In the genomic region with DNA sequence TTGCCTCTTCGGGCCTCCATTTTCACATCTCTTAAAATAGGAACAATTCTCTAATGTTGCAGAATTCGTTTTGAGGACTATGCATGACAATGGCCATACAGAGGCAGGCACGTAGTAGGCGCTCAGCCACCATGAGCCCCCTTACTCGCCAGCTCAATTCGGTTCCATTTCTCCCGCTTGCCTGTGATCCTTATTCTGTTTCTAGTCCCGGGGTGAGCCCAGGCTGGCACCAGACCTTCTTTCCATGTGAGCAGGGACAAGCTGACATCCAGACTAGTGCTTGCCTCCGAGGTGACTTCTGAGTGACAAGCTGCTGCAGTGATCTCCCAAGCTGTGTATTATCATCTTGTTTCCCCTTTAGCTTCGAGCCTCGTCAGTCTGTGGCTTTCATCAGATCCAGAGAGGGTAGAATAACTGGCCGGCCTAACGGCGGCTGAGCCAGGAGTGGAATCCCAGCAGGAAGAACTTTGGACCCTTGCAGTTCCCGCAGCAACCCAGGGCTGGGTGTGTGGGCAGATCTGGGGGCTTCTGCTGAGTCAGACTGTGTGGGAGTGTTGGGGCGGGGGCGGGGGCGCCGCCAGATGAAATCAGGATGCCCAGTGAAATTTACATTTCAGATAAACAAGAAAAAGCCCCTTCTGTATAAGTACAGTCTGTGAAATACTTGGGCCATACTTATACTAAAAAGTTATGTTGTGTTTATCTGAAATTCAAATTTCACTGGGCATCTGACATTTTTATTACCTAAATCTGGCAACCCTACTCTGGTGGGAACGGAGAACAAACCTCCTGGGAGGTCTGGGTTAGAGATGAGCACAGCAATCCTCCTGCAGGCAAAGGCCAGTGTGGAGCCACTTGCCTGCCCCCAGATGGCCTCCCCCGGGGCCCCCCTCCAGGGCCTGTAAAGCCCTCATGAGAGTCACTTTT, we compare ENCODE assay signal across 17 cellular contexts. TPM values are rescaled to one million over a fixed set of nuclear protein-coding genes. Genes with fewer than 3 reads are reported as not detected.
DNase-seq lines count a peak whose midpoint lies in the region; ATAC-seq and TF ChIP-seq lines count a peak whose summit lies in the region.
"Had no signal": no experiment of that assay in that cellular context is flagged by ENCODE, and none has a peak within 500 bp of the region (broad histone marks: within the 10 kb centered on the region; RNA-seq: fewer than 3 reads in every experiment).

No MANE protein-coding gene starts in this region.

- H3K36me3 ChIP-seq in right atrium auricular region: no peaks in the 10 kb centered on the region
- H3K36me3 ChIP-seq in upper lobe of right lung: no peaks in the 10 kb centered on the region
- H3K36me3 ChIP-seq: left lung had no signal

- DNase-seq in Right ventricle myocardium superior: no peak
- no peak for DNase-seq in right atrium auricular region (ENCODE audit: low spot score)
- DNase-seq in fibroblast of pulmonary artery (ENCODE audit: low read depth): peak; percentile 32
- DNase-seq in upper lobe of right lung: no peak
- DNase-seq in activated effector memory CD4-positive, alpha-beta T cell treated with Interleukin-2 at 50 U/mL for 16 hours: no peak
- no peak for DNase-seq in hypothalamus (lab: John Stamatoyannopoulos, UW)
- DNase-seq in GDM1 (lab: John Stamatoyannopoulos, UW): no peak
- DNase-seq: activated CD4-positive, alpha-beta memory T cell treated with anti-CD3 and anti-CD28 coated beads for 36 hours; DMS53; left lung; NCI-H1930; SW 1271; testis had no signal

- peaks cover 46% of the 10 kb centered on the region for H3K4me1 Mint-ChIP-seq in nephron

- peak overlapping the region; percentile 30 to 56 (median 51) for H3K4me3 Mint-ChIP-seq in nephron
- H3K4me3 Mint-ChIP-seq: activated CD4-positive, alpha-beta memory T cell treated with anti-CD3 and anti-CD28 coated beads for 36 hours had no signal

- H3K27ac ChIP-seq in right atrium auricular region (no peak overlapping the region), upper lobe of right lung (no peak overlapping the region)
- H3K27ac ChIP-seq: coronary artery, left lung, testis had no signal

- H3K27me3 Mint-ChIP-seq in nephron (ENCODE audit: low read depth): no peaks in the 10 kb centered on the region
- H3K27me3 Mint-ChIP-seq: activated CD4-positive, alpha-beta memory T cell treated with anti-CD3 and anti-CD28 coated beads for 36 hours had no signal

- intact Hi-C loops in Right ventricle myocardium superior (cut with DNase I) (no loop called here), upper lobe of right lung (cut with DNase I) (no loop called here)

- peaks cover 0 to 14% of the 10 kb centered on the region in 2 donors for H3K4me1 ChIP-seq in right atrium auricular region
- no peaks in the 10 kb centered on the region for H3K4me1 ChIP-seq in upper lobe of right lung
- H3K4me1 ChIP-seq: left lung had no signal

- H3K9me3 Mint-ChIP-seq in nephron: no peaks in the 10 kb centered on the region
- H3K9me3 Mint-ChIP-seq: activated CD4-positive, alpha-beta memory T cell treated with anti-CD3 and anti-CD28 coated beads for 36 hours had no signal

- H3K27me3 ChIP-seq in right atrium auricular region: no peaks in the 10 kb centered on the region
- no peaks in the 10 kb centered on the region for H3K27me3 ChIP-seq in upper lobe of right lung
- H3K27me3 ChIP-seq: left lung, testis had no signal

- ATAC-seq in Right ventricle myocardium superior (ENCODE audit: poor library complexity): peak; percentile 86
- no peak for ATAC-seq in upper lobe of right lung
- ATAC-seq: HCT116, left lung had no signal

- no peaks in the 10 kb centered on the region for H3K36me3 Mint-ChIP-seq in nephron (ENCODE audit: low read depth)
- H3K36me3 Mint-ChIP-seq: activated CD4-positive, alpha-beta memory T cell treated with anti-CD3 and anti-CD28 coated beads for 36 hours had no signal

- H3K4me3 ChIP-seq in right atrium auricular region (no peak overlapping the region), fibroblast of pulmonary artery (replicated peaks; ENCODE audit: low read depth, low read length) (no peak overlapping the region), upper lobe of right lung (no peak overlapping the region)
- H3K4me3 ChIP-seq: coronary artery, left lung, testis had no signal

- no peak for TF ChIP-seq CTCF in right atrium auricular region (IDR thresholded peaks at IDR 0.05)
- no peak for TF ChIP-seq CTCF in fibroblast of pulmonary artery (IDR thresholded peaks at IDR 0.05; ENCODE audit: low read length, missing control alignments)
- TF ChIP-seq CTCF in nephron (IDR thresholded peaks at IDR 0.05; ENCODE audit: unreplicated experiment in 3 of 3): no peak
- TF ChIP-seq CTCF in upper lobe of right lung (IDR thresholded peaks at IDR 0.05): no peak

- H3K27ac Mint-ChIP-seq in nephron: peak overlapping the region; percentile 97 to 98 (median 98)
- H3K27ac Mint-ChIP-seq: activated CD4-positive, alpha-beta memory T cell treated with anti-CD3 and anti-CD28 coated beads for 36 hours had no signal

- H3K9me3 ChIP-seq in right atrium auricular region (no peaks in the 10 kb centered on the region), upper lobe of right lung (no peaks in the 10 kb centered on the region)
- H3K9me3 ChIP-seq: left lung, testis had no signal

RNA-seq across cellular contexts. Expression of gene BANF2, which starts 10.9 kb away (rescaled TPM):
- not detected for total RNA-seq in Right ventricle myocardium superior
- not detected for total RNA-seq in right atrium auricular region
- total RNA-seq in upper lobe of right lung: not detected
- total RNA-seq: activated CD4-positive, alpha-beta memory T cell treated with anti-CD3 and anti-CD28 coated beads for 36 hours; left lung; pulmonary artery endothelial cell had no signal

RNA-seq across cellular contexts. Expression of gene RRBP1, which starts 28.6 kb away (rescaled TPM):
- 32.1 TPM for total RNA-seq in Right ventricle myocardium superior
- total RNA-seq in right atrium auricular region: 10 to 100 TPM; 52.0 to 57.7 TPM
- total RNA-seq in upper lobe of right lung: 166 TPM
